ENCODE assay signal across 26 cellular contexts in genomic region chr11:71332046-71332445, GRCh38.
"Had no signal": no experiment of that assay in that cellular context is flagged by ENCODE, and none has a peak within 500 bp of the region (broad histone marks: within the 10 kb centered on the region; RNA-seq: fewer than 3 reads in every experiment).

No MANE protein-coding gene starts in this region.

- H3K4me3 ChIP-seq: K562, SJSA1 had no signal

- H3K36me3 ChIP-seq: SJSA1 had no signal

- ATAC-seq: activated CD8-positive, alpha-beta T cell treated with anti-CD3 and anti-CD28 coated beads, Interleukin-2, amount 10 ng/mL, durations not matched to agents 7 days and 5 days; activated naive CD4-positive, alpha-beta T cell treated with anti-CD3 and anti-CD28 coated beads, Interleukin-2, amount 50 U/mL, for 72 hours; activated naive CD8-positive, alpha-beta T cell treated with anti-CD3 and anti-CD28 coated beads, Interleukin-2, amount 50 U/mL, for 24 hours; K562; Panc1 had no signal

- FAIRE-seq: astrocyte, K562 had no signal

- H3K27me3 ChIP-seq: SJSA1 had no signal

- H3K9me3 ChIP-seq: SJSA1 had no signal

- H3K27ac ChIP-seq: RWPE1, SJSA1 had no signal

- DNase-seq: activated CD4-positive, alpha-beta T cell treated with anti-CD3 and anti-CD28 coated beads for 48 hours; activated CD4-positive, alpha-beta T cell treated with anti-CD3 and anti-CD28 coated beads, Interleukin-2, amount 50 U/mL, for 4 hours; activated CD4-positive, CD25-positive, alpha-beta regulatory T cell treated with anti-CD3 and anti-CD28 coated beads, Interleukin-2, amount 50 U/mL, for 72 hours; activated CD8-positive, alpha-beta memory T cell treated with anti-CD3 and anti-CD28 coated beads, Interleukin-2, amount 50 U/mL, for 48 hours; activated CD8-positive, alpha-beta T cell treated with anti-CD3 and anti-CD28 coated beads, Interleukin-2, amount 10 ng/mL, durations not matched to agents 7 days and 5 days; activated naive CD4-positive, alpha-beta T cell treated with Interleukin-2 at 50 U/mL for 16 hours; activated naive CD8-positive, alpha-beta T cell treated with anti-CD3 and anti-CD28 coated beads, Interleukin-2, amount 50 U/mL, for 24 hours; activated T-cell treated with anti-CD3 and anti-CD28 coated beads, Interleukin-2, amount 50 U/mL, for 1 hour; amniotic stem cell; Karpas-422; MM.1S; NCI-H1105; NCI-H1436; NCI-H1694 treated with DMSO at 0.1 percent for 48 hours; NCI-H2029 treated with DMSO at 0.1 percent for 48 hours; NCI-H510A treated with DMSO at 0.1 percent for 48 hours; NCI-H69; NK-92 treated with Interleukin-12 subunit alpha and Interleukin-12 subunit beta, amount 100 ng/mL, for 24 hours; OCI-M1; SHP77 had no signal

- H3K4me1 ChIP-seq: SJSA1 had no signal
